ENCODE assay signal across 8 cellular contexts in genomic region chr5:157471709-157472108, GRCh38. TPM values are rescaled to one million over a fixed set of nuclear protein-coding genes. Genes with fewer than 3 reads are reported as not detected.
DNase-seq lines count a peak whose midpoint lies in the region; ATAC-seq and TF ChIP-seq lines count a peak whose summit lies in the region.

No MANE protein-coding gene starts in this region.

- H3K27me3 ChIP-seq in A673 (replicated peaks; ENCODE audit: insufficient read depth, low read depth, low read length, poor library complexity) (no peaks in the 10 kb centered on the region), colonic mucosa (no peaks in the 10 kb centered on the region)

- ATAC-seq in HG03025 (IDR thresholded peaks at IDR 0.05; ENCODE audit: low FRiP score, unreplicated experiment): no peak
- no peak for ATAC-seq in HG02938 (IDR thresholded peaks at IDR 0.05; ENCODE audit: unreplicated experiment)

- H3K4me3 ChIP-seq in A673 (ENCODE audit: low read depth, low read length, poor library complexity, severe bottlenecking) (no peak overlapping the region), GM12864 (ENCODE audit: low read depth, low read length) (no peak overlapping the region), OCI-LY7 (ENCODE audit: low read depth, low read length, poor library complexity, severe bottlenecking) (no peak overlapping the region), colonic mucosa (no peak overlapping the region)

- POLR2A ChIA-PET in A673 (lab: Charles Lee; ENCODE audit: low non-redundant PET): no interaction called here
- POLR2A ChIA-PET in OCI-LY7 (lab: Charles Lee): interaction anchor here (1.0 to 1.2 kb wide), 3 partner anchors 10 to 98 kb away, joined by 3 to 5 read pairs (median 4); no protein-coding TSS in a partner anchor

- intact Hi-C loops in A673 (cut with micrococcal nuclease; ENCODE audit: unreplicated experiment): loop anchor here (2.0 to 10.0 kb wide), 2 partner anchors 41 to 327 kb away; partner anchors contain the start of gene MED7
- intact Hi-C loops in OCI-LY7 (cut with micrococcal nuclease; ENCODE audit: unreplicated experiment): loop anchor here (1.0 kb wide), 1 partner anchor 39 kb away; no protein-coding TSS in a partner anchor
- intact Hi-C loops in colonic mucosa (cut with DNase I): loop anchor here (5.0 to 10.0 kb wide), 2 partner anchors 144 to 227 kb away; no protein-coding TSS in a partner anchor

- H4K20me1 ChIP-seq in OCI-LY7 (ENCODE audit: insufficient read depth, low read length): no peaks in the 10 kb centered on the region

- H3K27me3 Mint-ChIP-seq in progenitor cell of endocrine pancreas: no peaks in the 10 kb centered on the region

- no peaks in the 10 kb centered on the region for H3K4me1 Mint-ChIP-seq in progenitor cell of endocrine pancreas (ENCODE audit: low read depth)

- no peak overlapping the region for H3K4me2 ChIP-seq in OCI-LY7 (ENCODE audit: low read length)

- no peak overlapping the region for H3K4me3 Mint-ChIP-seq in progenitor cell of endocrine pancreas (ENCODE audit: low read depth)

- H3K36me3 Mint-ChIP-seq in progenitor cell of endocrine pancreas (ENCODE audit: insufficient read depth): no peaks in the 10 kb centered on the region

- H3K27ac ChIP-seq in A673 (ENCODE audit: low read depth, low read length, poor library complexity, severe bottlenecking): no peak overlapping the region
- no peak overlapping the region for H3K27ac ChIP-seq in OCI-LY7 (ENCODE audit: low read depth, low read length, poor library complexity, severe bottlenecking)
- no peak overlapping the region for H3K27ac ChIP-seq in colonic mucosa

- CTCF ChIA-PET in A673 (lab: Charles Lee): interaction anchor here (0.5 to 1.3 kb wide), 7 partner anchors 24 to 346 kb away, joined by 3 to 10 read pairs (median 4); no protein-coding TSS in a partner anchor
- CTCF ChIA-PET in OCI-LY7 (lab: Charles Lee; ENCODE audit: unreplicated experiment): interaction anchor here (0.7 to 1.6 kb wide), 3 partner anchors 9 to 14 kb away, joined by 3 to 5 read pairs (median 4); no protein-coding TSS in a partner anchor

- H3K79me2 ChIP-seq in OCI-LY7 (ENCODE audit: insufficient read depth, low read depth, low read length): no peaks in the 10 kb centered on the region

- H2AFZ ChIP-seq in OCI-LY7 (ENCODE audit: low read length): no peak overlapping the region

- TF ChIP-seq CTCF in A673 (conservative IDR thresholded peaks at IDR 0.05; ENCODE audit: low read depth, low read length) (peak; percentile 67), GM12864 (IDR thresholded peaks at IDR 0.05; ENCODE audit: low read depth, low read length, missing control alignments) (peak; percentile 71), OCI-LY7 (conservative IDR thresholded peaks at IDR 0.05; ENCODE audit: low read length) (peak; percentile 88), colonic mucosa (IDR thresholded peaks at IDR 0.05) (peak; percentile 36), progenitor cell of endocrine pancreas (IDR thresholded peaks at IDR 0.05; ENCODE audit: unreplicated experiment) (peak; percentile 66)

- no peaks in the 10 kb centered on the region for H3K9me2 ChIP-seq in OCI-LY7 (ENCODE audit: insufficient read depth, low read length)

- H3K27ac Mint-ChIP-seq in progenitor cell of endocrine pancreas: no peak overlapping the region

- H3K4me1 ChIP-seq in A673 (ENCODE audit: insufficient read depth, low read length, poor library complexity, severe bottlenecking): no peaks in the 10 kb centered on the region
- H3K4me1 ChIP-seq in OCI-LY7 (ENCODE audit: insufficient read depth, low read length, poor library complexity, severe bottlenecking): no peaks in the 10 kb centered on the region
- H3K4me1 ChIP-seq in colonic mucosa: no peaks in the 10 kb centered on the region

- H3K9me3 Mint-ChIP-seq in progenitor cell of endocrine pancreas (ENCODE audit: low read depth): no peaks in the 10 kb centered on the region

- H3K36me3 ChIP-seq in A673 (ENCODE audit: insufficient read depth, low read length, poor library complexity, severe bottlenecking): no peaks in the 10 kb centered on the region
- H3K36me3 ChIP-seq in OCI-LY7 (ENCODE audit: insufficient read depth, low read length): peaks cover 2% of the 10 kb centered on the region; the same call in 1 of the 2 replicates
- H3K36me3 ChIP-seq in colonic mucosa: no peaks in the 10 kb centered on the region

- H3K9me3 ChIP-seq in A673 (ENCODE audit: low read depth, low read length, poor library complexity, severe bottlenecking) (no peaks in the 10 kb centered on the region), OCI-LY7 (ENCODE audit: low read length) (no peaks in the 10 kb centered on the region), colonic mucosa (no peaks in the 10 kb centered on the region)

- BruUV-seq in A673 (replicated peaks; lab: Mats Ljungman, UMichigan) (no TSS peak), OCI-LY7 (replicated peaks; lab: Mats Ljungman, UMichigan) (no TSS peak)

- DNase-seq in A673 (ENCODE audit: low spot score): peak; percentile 31
- DNase-seq in GM12864 (ENCODE audit: low read depth): no peak
- peak; percentile 61 for DNase-seq in OCI-LY7 (ENCODE audit: low spot score)
- DNase-seq in colonic mucosa: no peak
- no peak for DNase-seq in progenitor cell of endocrine pancreas (ENCODE audit: low spot score, unreplicated experiment)
- no peak for DNase-seq in OCI-M2 (lab: John Stamatoyannopoulos, UW; ENCODE audit: unreplicated experiment)

- H3K9ac ChIP-seq in colonic mucosa (ENCODE audit: low read depth in 2 of 2, low read length in 2 of 2): no peak overlapping the region

RNA-seq across cellular contexts. Expression of gene NIPAL4, which starts 11.7 kb away (rescaled TPM):
- total RNA-seq in A673 (2021): not detected in 2 replicates
- total RNA-seq in OCI-LY7 (2014; rRNA removed; shearing (Covaris generic)): not detected in 2 replicates
- not detected in 2 replicates for total RNA-seq in OCI-LY7 (2022)
- 1 to 10 TPM in 1 of 2 donors, not detected in 1; 1.4 TPM for total RNA-seq in colonic mucosa
- not detected in 2 replicates for total RNA-seq in progenitor cell of endocrine pancreas

Comparison
In these comparisons a context has a peak if more than half of its experiments do, and no peak if none do; other contexts are left out.
1. DNase-seq: peak in A673 (single experiment) and OCI-LY7 (single experiment); none in GM12864 (single experiment), colonic mucosa (single experiment), progenitor cell of endocrine pancreas (single experiment) and OCI-M2 (single experiment).
2. CTCF ChIP-seq: peak in every context shown above with its lines; median percentile 88 in OCI-LY7; 71 in GM12864; 67 in A673; 66 in progenitor cell of endocrine pancreas; 36 in colonic mucosa.